Comparison of ENCODE assay signal across 2 cellular contexts in the genomic region with DNA sequence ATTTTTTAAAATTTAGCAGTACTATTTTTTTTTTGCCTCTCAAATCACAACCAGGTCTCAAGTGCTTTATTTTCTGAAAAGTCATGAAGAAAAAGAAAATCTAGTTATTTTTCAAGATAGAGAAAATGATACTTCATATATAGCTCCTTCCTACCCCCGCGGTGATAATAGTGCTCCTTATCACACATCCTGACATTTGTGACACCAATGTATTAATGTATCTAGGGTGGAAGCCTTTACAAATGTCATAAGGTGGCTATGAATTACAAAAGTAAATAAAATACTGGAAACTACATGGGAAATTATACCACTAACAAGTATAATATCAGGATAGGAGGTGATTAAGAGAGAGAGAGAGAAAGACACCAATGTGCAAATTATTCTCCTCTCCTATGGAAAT.
"Had no signal": no experiment of that assay in that cellular context is flagged by ENCODE, and none has a peak within 500 bp of the region (broad histone marks: within the 10 kb centered on the region; RNA-seq: fewer than 3 reads in every experiment).

No MANE protein-coding gene starts in this region.

- DNase-seq: GF-D8 had no signal

- H3K4me3 ChIP-seq: GM12878 had no signal
